In genomic region chr2:168246483-168247340, GRCh38 we compare ENCODE assay signal across 8 cellular contexts. TPM values are rescaled to one million over a fixed set of nuclear protein-coding genes. Genes with fewer than 3 reads are reported as not detected.
A peak's percentile ranks its signal among the peaks of the same experiment; 100 is the strongest.
DNase-seq lines count a peak whose midpoint lies in the region; ATAC-seq and TF ChIP-seq lines count a peak whose summit lies in the region.

No MANE protein-coding gene starts in this region.

- H3K27me3 ChIP-seq in adipocyte (replicated peaks; ENCODE audit: control insufficient read depth, insufficient read depth, low read length) (no peaks in the 10 kb centered on the region), upper lobe of left lung (no peaks in the 10 kb centered on the region)

- H3K4me3 ChIP-seq in adipocyte (ENCODE audit: low read length): peak overlapping the region; percentile 91
- peak overlapping the region; percentile 68 to 96 (median 86) for H3K4me3 ChIP-seq in upper lobe of left lung

- TF ChIP-seq CTCF in upper lobe of left lung (IDR thresholded peaks at IDR 0.05): peak in 4 of 6 experiments; percentile 5 to 32 (median 28)

- H3K9me3 ChIP-seq in adipocyte (ENCODE audit: control insufficient read depth, low read length): no peaks in the 10 kb centered on the region
- no peaks in the 10 kb centered on the region for H3K9me3 ChIP-seq in upper lobe of left lung

- H3K4me1 ChIP-seq in adipocyte (ENCODE audit: control insufficient read depth, insufficient read depth, low read length) (peaks cover 13% of the 10 kb centered on the region), upper lobe of left lung (peaks cover 13 to 22% (median 18%) of the 10 kb centered on the region in 4 donors)

- no peak for TF ChIP-seq EP300 in upper lobe of left lung (IDR thresholded peaks at IDR 0.05)

- WGBS in upper lobe of left lung, 2 donors: 0% methylated on average over 38 to 60 of the region's 95 CpGs

- intact Hi-C loops in left cardiac atrium (cut with DNase I) (loop anchor here in 1 of 2 donors (5.0 kb wide), 1 partner anchor 109 kb away; no protein-coding TSS in a partner anchor), posterior vena cava (cut with DNase I) (no loop called here)

- ATAC-seq in GM21381 (IDR thresholded peaks at IDR 0.05; ENCODE audit: unreplicated experiment) (peak; percentile 52), left cardiac atrium (peak; percentile 79 to 85), upper lobe of left lung (ENCODE audit: low FRiP score in 2 of 2) (peak; percentile 80 to 85)

- TF ChIP-seq POLR2A in upper lobe of left lung (IDR thresholded peaks at IDR 0.05): no peak

- peak overlapping the region; percentile 65 to 84 (median 79) for H3K27ac ChIP-seq in upper lobe of left lung

- H3K36me3 ChIP-seq in adipocyte (ENCODE audit: control insufficient read depth, insufficient read depth, low read length, severe bottlenecking) (no peaks in the 10 kb centered on the region), upper lobe of left lung (no peaks in the 10 kb centered on the region)

- H3K9ac ChIP-seq in adipocyte (ENCODE audit: low read length): peak overlapping the region; percentile 86

- DNase-seq in DMS114 treated with DMSO at 0.1 percent for 48 hours (lab: John Stamatoyannopoulos, UW; ENCODE audit: unreplicated experiment) (peak; percentile 6), HUDEP-2 (lab: John Stamatoyannopoulos, UW; ENCODE audit: unreplicated experiment in 76 of 76) (peak in 39 of 76 experiments; percentile 2 to 40 (median 16)), T follicular helper cell (ENCODE audit: low read depth) (peak; percentile 73), adipocyte (ENCODE audit: low read depth) (peak; percentile 83), left cardiac atrium (peak; percentile 71), posterior vena cava (ENCODE audit: low spot score) (peak; percentile 90), upper lobe of left lung (peak; percentile 76 to 94)

RNA-seq across cellular contexts. Expression of gene STK39, which starts 0.7 kb away (rescaled TPM):
- total RNA-seq in left cardiac atrium (10 to 100 TPM; 12.3 to 14.1 TPM), posterior vena cava (10 to 100 TPM; 16.3 to 20.2 TPM), upper lobe of left lung (10 to 100 TPM in 4 of 6 donors, 1 to 10 TPM in 2; 7.9 to 18.8 (median 12.1) TPM)

Comparison
In these comparisons a context has a peak if more than half of its experiments do, and no peak if none do; other contexts are left out.
1. Peak in every context shown above with its lines: DNase-seq, ATAC-seq, H3K4me3 ChIP-seq and H3K27ac ChIP-seq.
2. DNase-seq: peak in every context shown above with its lines; median percentile 90 in posterior vena cava; 85 in upper lobe of left lung; 83 in adipocyte; 73 in T follicular helper cell; 71 in left cardiac atrium; 16 in HUDEP-2; 6 in DMS114 treated with DMSO at 0.1 percent for 48 hours.